In the genomic region with DNA sequence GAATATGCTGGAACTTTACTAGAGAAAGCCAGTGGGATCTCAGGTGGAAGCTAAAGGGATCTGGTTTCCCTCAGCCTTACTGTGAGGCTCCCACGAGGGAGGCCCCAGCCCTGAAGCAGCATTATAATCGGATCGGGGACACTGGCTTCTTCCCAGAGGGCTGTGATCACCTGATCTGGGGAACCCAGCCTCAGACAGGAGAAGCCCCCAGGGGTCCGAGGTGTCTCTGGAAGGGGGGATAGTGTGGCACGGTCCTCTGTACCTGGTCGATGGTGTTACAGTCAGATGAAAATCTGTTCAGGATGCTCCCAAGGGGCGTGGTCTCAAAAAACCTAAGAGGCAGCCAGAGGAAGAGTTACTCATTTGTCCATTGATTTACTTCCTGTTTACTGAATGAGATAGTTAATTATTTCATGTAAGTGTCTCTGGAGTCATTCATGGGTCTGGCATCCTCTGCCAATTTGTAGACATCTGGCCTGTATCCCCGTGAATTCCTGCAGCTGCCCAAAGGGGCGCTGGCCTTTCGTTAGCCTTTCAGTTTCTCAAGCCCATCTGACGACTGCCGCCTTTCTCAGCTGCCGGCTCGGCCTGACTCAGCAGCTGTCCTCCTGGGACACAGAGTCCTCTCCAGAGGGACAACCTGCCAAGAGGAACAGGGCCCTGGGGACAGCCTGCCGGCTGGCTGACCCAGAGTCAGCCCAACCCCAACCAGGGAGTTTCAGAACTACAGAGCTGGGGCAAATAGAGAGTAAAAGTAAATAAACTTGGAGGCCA, we compare ENCODE assay signal across 8 cellular contexts. TPM values are rescaled to one million over a fixed set of nuclear protein-coding genes. Genes with fewer than 3 reads are reported as not detected.
DNase-seq lines count a peak whose midpoint lies in the region; ATAC-seq and TF ChIP-seq lines count a peak whose summit lies in the region.

No MANE protein-coding gene starts in this region.

- H3K9me3 ChIP-seq in lower lobe of right lung: no peaks in the 10 kb centered on the region

- no peaks in the 10 kb centered on the region for H3K36me3 ChIP-seq in lower lobe of right lung

- peak; percentile 43 for TF ChIP-seq CTCF in cardiac fibroblast (IDR thresholded peaks at IDR 0.05; ENCODE audit: low read depth, low read length)
- TF ChIP-seq CTCF in lower lobe of right lung (IDR thresholded peaks at IDR 0.05): peak; percentile 37

- H3K4me3 ChIP-seq in cardiac fibroblast (replicated peaks in 1 of 2; ENCODE audit: low read depth in 2 of 2, low read length in 2 of 2): peak overlapping the region in 1 of 2 donors; percentile 14
- H3K4me3 ChIP-seq in lower lobe of right lung: no peak overlapping the region

- intact Hi-C loops in lower lobe of right lung (cut with DNase I): no loop called here

- ATAC-seq in lower lobe of right lung (peak; percentile 90 to 95), HG02852 (IDR thresholded peaks at IDR 0.05; ENCODE audit: unreplicated experiment) (no peak), HG02885 (IDR thresholded peaks at IDR 0.05; ENCODE audit: poor library complexity, unreplicated experiment) (no peak), GM18870 (IDR thresholded peaks at IDR 0.05; ENCODE audit: unreplicated experiment) (no peak)

- peaks cover 22% of the 10 kb centered on the region for H3K4me1 ChIP-seq in lower lobe of right lung

- no peaks in the 10 kb centered on the region for H3K27me3 ChIP-seq in lower lobe of right lung (ENCODE audit: low read depth)

- peak overlapping the region; percentile 72 for H3K27ac ChIP-seq in lower lobe of right lung

- DNase-seq in Daoy (ENCODE audit: low read depth): peak; percentile 58
- peak; percentile 87 for DNase-seq in LHCN-M2 (ENCODE audit: low read depth)
- DNase-seq in cardiac fibroblast (ENCODE audit: low read depth in 2 of 2): peak; percentile 62 to 77
- DNase-seq in lower lobe of right lung: peak; percentile 81
- no peak for DNase-seq in GF-D8 (lab: John Stamatoyannopoulos, UW)

RNA-seq across cellular contexts. Expression of a gene that starts 17.0 kb away (rescaled TPM):
- total RNA-seq in Daoy (2014; rRNA removed; shearing (Covaris generic)): not detected in 2 replicates
- total RNA-seq in LHCN-M2 (2014; rRNA removed) (0.11 and 0.13 TPM in 2 replicates), lower lobe of right lung (4.3 TPM)
- polyA plus RNA-seq in LHCN-M2 (2012): not detected

RNA-seq across cellular contexts. Expression of a gene that starts 53.8 kb away (rescaled TPM):
- 0.69 and 1.5 TPM in 2 replicates for total RNA-seq in Daoy (2014; rRNA removed; shearing (Covaris generic))
- total RNA-seq in LHCN-M2 (2014; rRNA removed) (2.0 TPM in 2 replicates), lower lobe of right lung (3.2 TPM)
- polyA plus RNA-seq in LHCN-M2 (2012): 0.58 TPM

Comparison
In these comparisons a context has a peak if more than half of its experiments do, and no peak if none do; other contexts are left out.
1. ATAC-seq: peak in lower lobe of right lung (2 of 2); none in HG02852 (single experiment), HG02885 (single experiment) and GM18870 (single experiment).